1 cellular context compared by ENCODE assay signal in genomic region chr2:64854773-64855237, GRCh38.
TF ChIP-seq lines count a peak whose summit lies in the region.

No MANE protein-coding gene starts in this region.

TF ChIP-seq in K562, 482 proteins besides CTCF, POLR2A, EP300 and RAD21 (continued from another document):
- TF ChIP-seq USF2 (CRISPR knock-in tag; IDR thresholded peaks at IDR 0.05) (peak; percentile 94), NRF1 (conservative IDR thresholded peaks at IDR 0.05 in 1 of 2, IDR thresholded peaks at IDR 0.05 in 1 of 2) (0 out of 4 replicates have a peak, but pooled peaks of 1 of the 2 experiments have one; percentile 17), MAX (CRISPR knock-in tag; IDR thresholded peaks at IDR 0.05) (0 out of 2 replicates have a peak, but pooled peaks have one; percentile 28), ZNF778 (CRISPR knock-in tag; IDR thresholded peaks at IDR 0.05) (no peak), SMAD4 (CRISPR knock-in tag; conservative IDR thresholded peaks at IDR 0.05) (peak; percentile 87), ETS1 (conservative IDR thresholded peaks at IDR 0.05; ENCODE audit: control insufficient read depth, low read depth, low read length) (no peak), CREM (IDR thresholded peaks at IDR 0.05; ENCODE audit: low read depth) (0 out of 2 replicates have a peak, but pooled peaks have one; percentile 23), ZNF740 (CRISPR knock-in tag; IDR thresholded peaks at IDR 0.05) (no peak), ZNF740 (tag; IDR thresholded peaks at IDR 0.05) (no peak), ZFPM2 (CRISPR knock-in tag; IDR thresholded peaks at IDR 0.05) (no peak), PTRF (tag; IDR thresholded peaks at IDR 0.05) (0 out of 2 replicates have a peak, but pooled peaks have one; percentile 39), NCOR1 (IDR thresholded peaks at IDR 0.05) (no peak), CBFA2T3 (IDR thresholded peaks at IDR 0.05) (peak; percentile 3; the same call in 1 of the 2 replicates), JUNB (CRISPR knock-in tag; conservative IDR thresholded peaks at IDR 0.05) (no peak), ARID1B (IDR thresholded peaks at IDR 0.05) (peak; percentile 37), ZFX (CRISPR knock-in tag; IDR thresholded peaks at IDR 0.05) (no peak), NFRKB (IDR thresholded peaks at IDR 0.05; ENCODE audit: low read depth) (peak; percentile 88; the same call in 1 of the 2 replicates), NUFIP1 (IDR thresholded peaks at IDR 0.05; ENCODE audit: partially characterized antibody) (no peak), IRF1 (CRISPR knock-in tag; IDR thresholded peaks at IDR 0.05; ENCODE audit: borderline replicate concordance) (no peak), TAF9B (IDR thresholded peaks at IDR 0.05; ENCODE audit: partially characterized antibody) (no peak), ZBTB9 (CRISPR knock-in tag; IDR thresholded peaks at IDR 0.05) (peak; percentile 83; the same call in 1 of the 2 replicates), DPF2 (IDR thresholded peaks at IDR 0.05) (peak; percentile 47; the same call in 1 of the 2 replicates), ZBTB17 (CRISPR knock-in tag; IDR thresholded peaks at IDR 0.05) (peak; percentile 83), KDM5B (IDR thresholded peaks at IDR 0.05; ENCODE audit: insufficient replicate concordance, low read depth, low read length) (peak; percentile 42), SPI1 (IDR thresholded peaks at IDR 0.05; ENCODE audit: borderline replicate concordance, low read depth, low read length) (peak; percentile 32; the same call in 1 of the 2 replicates), ZNF830 (CRISPR knock-in tag; IDR thresholded peaks at IDR 0.05) (peak; percentile 74; the same call in 1 of the 2 replicates), PHF20 (IDR thresholded peaks at IDR 0.05; ENCODE audit: partially characterized antibody) (peak; percentile 82), CHD7 (IDR thresholded peaks at IDR 0.05; ENCODE audit: low read depth, low read length) (no peak), ZNF395 (CRISPR knock-in tag; IDR thresholded peaks at IDR 0.05) (peak; percentile 94), MYC (IDR thresholded peaks at IDR 0.05; ENCODE audit: low read depth, low read length) (0 out of 2 replicates have a peak, but pooled peaks have one; percentile 45), MYC (CRISPR knock-in tag; IDR thresholded peaks at IDR 0.05; ENCODE audit: borderline replicate concordance, low read depth) (no peak), POLR2H (tag; IDR thresholded peaks at IDR 0.05; ENCODE audit: low read depth) (peak; percentile 55; the same call in 1 of the 2 replicates)
